ENCODE assay signal across 1 cellular context in genomic region chr15:90407871-90408317, GRCh38.
TF ChIP-seq lines count a peak whose summit lies in the region.

No MANE protein-coding gene starts in this region.

TF ChIP-seq in HepG2, 621 proteins besides CTCF, POLR2A, EP300 and RAD21:
- TF ChIP-seq GMEB1 (CRISPR knock-in tag; IDR thresholded peaks at IDR 0.05; ENCODE audit: borderline replicate concordance) (no peak), RFX3 (CRISPR knock-in tag; IDR thresholded peaks at IDR 0.05) (no peak), ZNF124 (CRISPR knock-in tag; IDR thresholded peaks at IDR 0.05) (no peak), RERE (CRISPR knock-in tag; IDR thresholded peaks at IDR 0.05; ENCODE audit: low read depth) (no peak), HNRNPLL (IDR thresholded peaks at IDR 0.05; ENCODE audit: low read depth, low read length, poor library complexity, severe bottlenecking) (no peak), SNAI1 (CRISPR knock-in tag; IDR thresholded peaks at IDR 0.05; ENCODE audit: borderline replicate concordance) (no peak), TARDBP (CRISPR knock-in tag; IDR thresholded peaks at IDR 0.05) (no peak), ZNF10 (CRISPR knock-in tag; IDR thresholded peaks at IDR 0.05; ENCODE audit: borderline replicate concordance, low read depth) (no peak), ZNF616 (CRISPR knock-in tag; IDR thresholded peaks at IDR 0.05; ENCODE audit: low read depth) (no peak), HMGA1 (CRISPR knock-in tag; conservative IDR thresholded peaks at IDR 0.05) (no peak)
- TF ChIP-seq, protein P1, sequence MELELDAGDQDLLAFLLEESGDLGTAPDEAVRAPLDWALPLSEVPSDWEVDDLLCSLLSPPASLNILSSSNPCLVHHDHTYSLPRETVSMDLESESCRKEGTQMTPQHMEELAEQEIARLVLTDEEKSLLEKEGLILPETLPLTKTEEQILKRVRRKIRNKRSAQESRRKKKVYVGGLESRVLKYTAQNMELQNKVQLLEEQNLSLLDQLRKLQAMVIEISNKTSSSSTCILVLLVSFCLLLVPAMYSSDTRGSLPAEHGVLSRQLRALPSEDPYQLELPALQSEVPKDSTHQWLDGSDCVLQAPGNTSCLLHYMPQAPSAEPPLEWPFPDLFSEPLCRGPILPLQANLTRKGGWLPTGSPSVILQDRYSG (CRISPR knock-in tag; IDR thresholded peaks at IDR 0.05): no peak
- TF ChIP-seq, protein P2, sequence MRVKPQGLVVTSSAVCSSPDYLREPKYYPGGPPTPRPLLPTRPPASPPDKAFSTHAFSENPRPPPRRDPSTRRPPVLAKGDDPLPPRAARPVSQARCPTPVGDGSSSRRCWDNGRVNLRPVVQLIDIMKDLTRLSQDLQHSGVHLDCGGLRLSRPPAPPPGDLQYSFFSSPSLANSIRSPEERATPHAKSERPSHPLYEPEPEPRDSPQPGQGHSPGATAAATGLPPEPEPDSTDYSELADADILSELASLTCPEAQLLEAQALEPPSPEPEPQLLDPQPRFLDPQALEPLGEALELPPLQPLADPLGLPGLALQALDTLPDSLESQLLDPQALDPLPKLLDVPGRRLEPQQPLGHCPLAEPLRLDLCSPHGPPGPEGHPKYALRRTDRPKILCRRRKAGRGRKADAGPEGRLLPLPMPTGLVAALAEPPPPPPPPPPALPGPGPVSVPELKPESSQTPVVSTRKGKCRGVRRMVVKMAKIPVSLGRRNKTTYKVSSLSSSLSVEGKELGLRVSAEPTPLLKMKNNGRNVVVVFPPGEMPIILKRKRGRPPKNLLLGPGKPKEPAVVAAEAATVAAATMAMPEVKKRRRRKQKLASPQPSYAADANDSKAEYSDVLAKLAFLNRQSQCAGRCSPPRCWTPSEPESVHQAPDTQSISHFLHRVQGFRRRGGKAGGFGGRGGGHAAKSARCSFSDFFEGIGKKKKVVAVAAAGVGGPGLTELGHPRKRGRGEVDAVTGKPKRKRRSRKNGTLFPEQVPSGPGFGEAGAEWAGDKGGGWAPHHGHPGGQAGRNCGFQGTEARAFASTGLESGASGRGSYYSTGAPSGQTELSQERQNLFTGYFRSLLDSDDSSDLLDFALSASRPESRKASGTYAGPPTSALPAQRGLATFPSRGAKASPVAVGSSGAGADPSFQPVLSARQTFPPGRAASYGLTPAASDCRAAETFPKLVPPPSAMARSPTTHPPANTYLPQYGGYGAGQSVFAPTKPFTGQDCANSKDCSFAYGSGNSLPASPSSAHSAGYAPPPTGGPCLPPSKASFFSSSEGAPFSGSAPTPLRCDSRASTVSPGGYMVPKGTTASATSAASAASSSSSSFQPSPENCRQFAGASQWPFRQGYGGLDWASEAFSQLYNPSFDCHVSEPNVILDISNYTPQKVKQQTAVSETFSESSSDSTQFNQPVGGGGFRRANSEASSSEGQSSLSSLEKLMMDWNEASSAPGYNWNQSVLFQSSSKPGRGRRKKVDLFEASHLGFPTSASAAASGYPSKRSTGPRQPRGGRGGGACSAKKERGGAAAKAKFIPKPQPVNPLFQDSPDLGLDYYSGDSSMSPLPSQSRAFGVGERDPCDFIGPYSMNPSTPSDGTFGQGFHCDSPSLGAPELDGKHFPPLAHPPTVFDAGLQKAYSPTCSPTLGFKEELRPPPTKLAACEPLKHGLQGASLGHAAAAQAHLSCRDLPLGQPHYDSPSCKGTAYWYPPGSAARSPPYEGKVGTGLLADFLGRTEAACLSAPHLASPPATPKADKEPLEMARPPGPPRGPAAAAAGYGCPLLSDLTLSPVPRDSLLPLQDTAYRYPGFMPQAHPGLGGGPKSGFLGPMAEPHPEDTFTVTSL (CRISPR knock-in tag; IDR thresholded peaks at IDR 0.05; ENCODE audit: borderline replicate concordance): no peak
- TF ChIP-seq, protein P3, sequence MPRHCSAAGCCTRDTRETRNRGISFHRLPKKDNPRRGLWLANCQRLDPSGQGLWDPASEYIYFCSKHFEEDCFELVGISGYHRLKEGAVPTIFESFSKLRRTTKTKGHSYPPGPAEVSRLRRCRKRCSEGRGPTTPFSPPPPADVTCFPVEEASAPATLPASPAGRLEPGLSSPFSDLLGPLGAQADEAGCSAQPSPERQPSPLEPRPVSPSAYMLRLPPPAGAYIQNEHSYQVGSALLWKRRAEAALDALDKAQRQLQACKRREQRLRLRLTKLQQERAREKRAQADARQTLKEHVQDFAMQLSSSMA (CRISPR knock-in tag; IDR thresholded peaks at IDR 0.05): no peak
